8 cellular contexts compared by ENCODE assay signal in genomic region chr12:24901975-24902461, GRCh38. TPM values are rescaled to one million over a fixed set of nuclear protein-coding genes. Genes with fewer than 3 reads are reported as not detected.
DNase-seq lines count a peak whose midpoint lies in the region; ATAC-seq and TF ChIP-seq lines count a peak whose summit lies in the region.

No MANE protein-coding gene starts in this region.

- no peaks in the 10 kb centered on the region for H3K36me3 ChIP-seq in CD4-positive, alpha-beta memory T cell (ENCODE audit: insufficient read depth, low read length)

- peaks cover 24% of the 10 kb centered on the region for H3K4me1 ChIP-seq in CD4-positive, alpha-beta memory T cell (ENCODE audit: insufficient read depth, low read length)

- intact Hi-C loops in CD4-positive, alpha-beta memory T cell (cut with micrococcal nuclease): no loop called here
- intact Hi-C loops in activated CD4-positive, alpha-beta memory T cell treated with anti-CD3 and anti-CD28 coated beads for 36 hours (cut with micrococcal nuclease): loop anchor here (1.0 to 5.0 kb wide), 7 partner anchors 17 to 170 kb away; no protein-coding TSS in a partner anchor
- intact Hi-C loops in head of caudate nucleus (cut with DNase I): no loop called here

- H3K27ac ChIP-seq in CD4-positive, alpha-beta memory T cell (ENCODE audit: low read depth, low read length): no peak overlapping the region

- H3K4me3 Mint-ChIP-seq in CD4-positive, alpha-beta memory T cell: peak overlapping the region; percentile 47 to 91 (median 85)
- H3K4me3 Mint-ChIP-seq in activated CD4-positive, alpha-beta memory T cell treated with anti-CD3 and anti-CD28 coated beads for 36 hours: peak overlapping the region; percentile 81
- peak overlapping the region; percentile 66 for H3K4me3 Mint-ChIP-seq in osteocyte (ENCODE audit: unreplicated experiment)

- no peaks in the 10 kb centered on the region for H3K9me3 ChIP-seq in CD4-positive, alpha-beta memory T cell (ENCODE audit: control insufficient read depth in 1 of 2, low read length in 2 of 2)

- CTCF ChIA-PET in CD4-positive, alpha-beta memory T cell (lab: Charles Lee; ENCODE audit: partially characterized antibody): no interaction called here
- CTCF ChIA-PET in activated CD4-positive, alpha-beta memory T cell treated with anti-CD3 and anti-CD28 coated beads for 36 hours (lab: Charles Lee): interaction anchor here (0.9 to 1.4 kb wide), 3 partner anchors 17 to 64 kb away, joined by 3 to 4 read pairs (median 4); no protein-coding TSS in a partner anchor

- ATAC-seq in GM21737 (IDR thresholded peaks at IDR 0.05; ENCODE audit: unreplicated experiment) (no peak), HG03039 (IDR thresholded peaks at IDR 0.05; ENCODE audit: unreplicated experiment) (no peak)

- H3K27me3 Mint-ChIP-seq in CD4-positive, alpha-beta memory T cell: peaks cover 18 to 26% of the 10 kb centered on the region in 2 donors
- H3K27me3 Mint-ChIP-seq in activated CD4-positive, alpha-beta memory T cell treated with anti-CD3 and anti-CD28 coated beads for 36 hours: peaks cover 19% of the 10 kb centered on the region
- H3K27me3 Mint-ChIP-seq in osteocyte (ENCODE audit: unreplicated experiment): no peaks in the 10 kb centered on the region

- H3K4me3 ChIP-seq in CD4-positive, alpha-beta memory T cell (ENCODE audit: low read length in 2 of 2): peak overlapping the region in 1 of 2 donors; percentile 30

- no peak for TF ChIP-seq CTCF in osteocyte (IDR thresholded peaks at IDR 0.05)

- peaks cover 0 to 4% (median 0%) of the 10 kb centered on the region in 8 donors for H3K9me3 Mint-ChIP-seq in CD4-positive, alpha-beta memory T cell
- H3K9me3 Mint-ChIP-seq in activated CD4-positive, alpha-beta memory T cell treated with anti-CD3 and anti-CD28 coated beads for 36 hours: no peaks in the 10 kb centered on the region
- no peaks in the 10 kb centered on the region for H3K9me3 Mint-ChIP-seq in osteocyte (ENCODE audit: unreplicated experiment)

- peak overlapping the region in 1 of 7 donors; percentile 39 for H3K27ac Mint-ChIP-seq in CD4-positive, alpha-beta memory T cell
- no peak overlapping the region for H3K27ac Mint-ChIP-seq in activated CD4-positive, alpha-beta memory T cell treated with anti-CD3 and anti-CD28 coated beads for 36 hours
- peak overlapping the region; percentile 77 for H3K27ac Mint-ChIP-seq in osteocyte (ENCODE audit: unreplicated experiment)

- H3K36me3 Mint-ChIP-seq in CD4-positive, alpha-beta memory T cell: no peaks in the 10 kb centered on the region
- no peaks in the 10 kb centered on the region for H3K36me3 Mint-ChIP-seq in activated CD4-positive, alpha-beta memory T cell treated with anti-CD3 and anti-CD28 coated beads for 36 hours
- peaks cover 25% of the 10 kb centered on the region for H3K36me3 Mint-ChIP-seq in osteocyte (ENCODE audit: unreplicated experiment)

- POLR2A ChIA-PET in CD4-positive, alpha-beta memory T cell (lab: Charles Lee; ENCODE audit: partially characterized antibody): no interaction called here
- POLR2A ChIA-PET in activated CD4-positive, alpha-beta memory T cell treated with anti-CD3 and anti-CD28 coated beads for 36 hours (lab: Charles Lee): interaction anchor here (1.1 kb wide), 1 partner anchor 61 kb away, joined by 6 read pairs; no protein-coding TSS in a partner anchor

- H3K27me3 ChIP-seq in CD4-positive, alpha-beta memory T cell (ENCODE audit: insufficient read depth, low read length): peaks cover 5% of the 10 kb centered on the region

- no peak for DNase-seq in CD4-positive, alpha-beta memory T cell
- DNase-seq in activated CD4-positive, alpha-beta memory T cell treated with anti-CD3 and anti-CD28 coated beads for 36 hours: peak; percentile 36
- DNase-seq in head of caudate nucleus (peak; percentile 60 to 94 (median 83)), osteocyte (ENCODE audit: extremely low spot score, unreplicated experiment) (peak; percentile 84), EL (no peak), NCI-H2196 (lab: John Stamatoyannopoulos, UW; ENCODE audit: unreplicated experiment) (no peak)

- H3K4me1 Mint-ChIP-seq in CD4-positive, alpha-beta memory T cell: peaks cover 14 to 25% (median 19%) of the 10 kb centered on the region in 4 donors
- peaks cover 32% of the 10 kb centered on the region for H3K4me1 Mint-ChIP-seq in activated CD4-positive, alpha-beta memory T cell treated with anti-CD3 and anti-CD28 coated beads for 36 hours (ENCODE audit: low read depth)
- peaks cover 24% of the 10 kb centered on the region for H3K4me1 Mint-ChIP-seq in osteocyte (ENCODE audit: unreplicated experiment)

RNA-seq across cellular contexts. Expression of gene BCAT1, which starts 46.9 kb away (rescaled TPM):
- 1 to 10 TPM; 1.3 to 2.5 TPM for total RNA-seq in CD4-positive, alpha-beta memory T cell
- 1 to 10 TPM in 1 of 2 donors, under 1 TPM in 1; 0.03 to 1.9 TPM for polyA plus RNA-seq in CD4-positive, alpha-beta memory T cell
- total RNA-seq in activated CD4-positive, alpha-beta memory T cell treated with anti-CD3 and anti-CD28 coated beads for 36 hours: 10 to 100 TPM; 17.6 to 20.4 TPM
- 155 and 167 TPM in 2 replicates for total RNA-seq in osteocyte

Comparison
In these comparisons a context has a peak if more than half of its experiments do, and no peak if none do; other contexts are left out.
1. DNase-seq: peak in activated CD4-positive, alpha-beta memory T cell treated with anti-CD3 and anti-CD28 coated beads for 36 hours (single experiment), head of caudate nucleus (42 of 42) and osteocyte (single experiment); none in CD4-positive, alpha-beta memory T cell (0 of 5), EL (single experiment) and NCI-H2196 (single experiment).
2. RNA of gene BCAT1, which starts 46.9 kb away (total RNA-seq): 155 to 167 TPM in osteocyte and 17.6 to 20.4 TPM in activated CD4-positive, alpha-beta memory T cell treated with anti-CD3 and anti-CD28 coated beads for 36 hours; 1.3 to 2.5 TPM in CD4-positive, alpha-beta memory T cell; every median in the first group is over 4 times any median in the second.
3. Peak in every context shown above with its lines, with median percentiles within 50 percentile points of each other: H3K4me3 Mint-ChIP-seq.